1 cellular context compared by ENCODE assay signal in genomic region chr9:106892632-106893031, GRCh38.
TF ChIP-seq lines count a peak whose summit lies in the region.

No MANE protein-coding gene starts in this region.

TF ChIP-seq in SK-N-SH, 30 proteins besides CTCF, POLR2A, EP300 and RAD21 (continued from another document):
- TF ChIP-seq REST (IDR thresholded peaks at IDR 0.05; ENCODE audit: low read depth, low read length) (no peak), TCF12 (IDR thresholded peaks at IDR 0.05) (peak; percentile 88), USF2 (IDR thresholded peaks at IDR 0.05; ENCODE audit: borderline replicate concordance, low read depth, low read length) (no peak), ELF1 (IDR thresholded peaks at IDR 0.05) (no peak), YY1 (IDR thresholded peaks at IDR 0.05; ENCODE audit: low read depth) (peak; percentile 14; the same call in 1 of the 2 replicates)
